In genomic region chr19:54462713-54463530, GRCh38 we compare ENCODE assay signal across 8 cellular contexts. TPM values are rescaled to one million over a fixed set of nuclear protein-coding genes. Genes with fewer than 3 reads are reported as not detected.
DNase-seq lines count a peak whose midpoint lies in the region; ATAC-seq, FAIRE-seq and TF ChIP-seq lines count a peak whose summit lies in the region.

No MANE protein-coding gene starts in this region.

- TF ChIP-seq RAD21 in H1 (IDR thresholded peaks at IDR 0.05 in 1 of 2, conservative IDR thresholded peaks at IDR 0.05 in 1 of 2; ENCODE audit: low read depth in 2 of 2, low read length in 2 of 2), result peak; percentile 9 to 28; a peak in 3 of 4 replicates

- TF ChIP-seq EP300 in H1 (IDR thresholded peaks at IDR 0.05; ENCODE audit: borderline replicate concordance in 1 of 2, low read depth in 2 of 2, low read length in 2 of 2), result no peak

- peak overlapping the region; percentile 91 for H4K8ac ChIP-seq in H1 (ENCODE audit: extremely low read depth, insufficient read depth, low read length)

- H3K23ac ChIP-seq in H1 (ENCODE audit: insufficient read length), result no peak overlapping the region

- H3K4me3 Mint-ChIP-seq in activated CD8-positive, alpha-beta T cell treated with anti-CD3 and anti-CD28 coated beads, Interleukin-2, amount 10 ng/mL, durations not matched to agents 7 days and 5 days, result peak overlapping the region; percentile 85

- H3K4me1 Mint-ChIP-seq in activated CD8-positive, alpha-beta T cell treated with anti-CD3 and anti-CD28 coated beads, Interleukin-2, amount 10 ng/mL, durations not matched to agents 7 days and 5 days (ENCODE audit: low read depth), result peaks cover 42% of the 10 kb centered on the region

- H2BK15ac ChIP-seq in H1 (ENCODE audit: low read length), result no peak overlapping the region; the same call in 1 of the 2 replicates

- FAIRE-seq in H1 (lab: Jason Lieb, UNC), result no peak

- H2BK20ac ChIP-seq in H1 (ENCODE audit: low read length), result no peak overlapping the region

- H3K27ac Mint-ChIP-seq in activated CD8-positive, alpha-beta T cell treated with anti-CD3 and anti-CD28 coated beads, Interleukin-2, amount 10 ng/mL, durations not matched to agents 7 days and 5 days, result peak overlapping the region; percentile 91

- DNase-seq in NCI-H460 (ENCODE audit: extremely low read depth, low read depth) (peak; percentile 55), H1 (ENCODE audit: low read depth in 1 of 2, low spot score in 2 of 2) (peak in 1 of 2 experiments; percentile 83), NCI-H510A (lab: John Stamatoyannopoulos, UW) (no peak)
- DNase-seq in activated CD8-positive, alpha-beta T cell treated with anti-CD3 and anti-CD28 coated beads, Interleukin-2, amount 10 ng/mL, durations not matched to agents 7 days and 5 days, result peak; percentile 76
- peak; percentile 75 for DNase-seq in stimulated activated CD8-positive, alpha-beta memory T cell treated with anti-CD3 and anti-CD28 coated beads, Interleukin-4, amount 100 ng/mL, for 48 hours

- POLR2A ChIA-PET in activated CD8-positive, alpha-beta T cell treated with anti-CD3 and anti-CD28 coated beads, Interleukin-2, amount 10 ng/mL, durations not matched to agents 7 days and 5 days (lab: Charles Lee), result interaction anchor here (0.6 to 2.2 kb wide), 4 partner anchors 10 to 75 kb away, joined by 3 to 22 read pairs (median 4); partner anchors contain the start of gene LENG8
- POLR2A ChIA-PET in H1 (lab: Charles Lee; ENCODE audit: partially characterized antibody), result interaction anchor here (0.6 to 6.7 kb wide), 22 partner anchors 10 to 1084 kb away, joined by 3 to 129 read pairs (median 4); partner anchors contain the start of genes CDC42EP5, LENG8 and RPS9

- 0 out of 2 replicates have a peak overlapping the region, but pooled peaks have one; percentile 27 for H2BK12ac ChIP-seq in H1 (ENCODE audit: low read depth, low read length)

- H3K9ac ChIP-seq in H1 (replicated peaks in 1 of 4; ENCODE audit: extremely low read depth in 1 of 4, low read depth in 3 of 4, low read length in 3 of 4), result peak overlapping the region; percentile 25 to 77 (median 74); a peak in 5 of 7 replicates

- no peaks in the 10 kb centered on the region for H3K9me3 Mint-ChIP-seq in activated CD8-positive, alpha-beta T cell treated with anti-CD3 and anti-CD28 coated beads, Interleukin-2, amount 10 ng/mL, durations not matched to agents 7 days and 5 days (ENCODE audit: insufficient read depth)

- TF ChIP-seq POLR2A in H1 (IDR thresholded peaks at IDR 0.05; ENCODE audit: control extremely low read depth in 1 of 2, low read depth in 2 of 2, low read length in 2 of 2), result peak; percentile 52 to 54

- ATAC-seq in HG02623 (IDR thresholded peaks at IDR 0.05; ENCODE audit: unreplicated experiment), result peak; percentile 1
- ATAC-seq in activated CD8-positive, alpha-beta T cell treated with anti-CD3 and anti-CD28 coated beads, Interleukin-2, amount 10 ng/mL, durations not matched to agents 7 days and 5 days, result peak; percentile 34

- H3K79me1 ChIP-seq in H1 (ENCODE audit: low read depth, low read length), result peaks cover 15% of the 10 kb centered on the region

- H2BK120ac ChIP-seq in H1 (replicated peaks; ENCODE audit: low read depth, low read length), result no peak overlapping the region

- H3K36me3 ChIP-seq in H1 (ENCODE audit: control insufficient read depth in 2 of 4, insufficient read depth in 4 of 4, low read length in 3 of 4), result peaks cover 14 to 37% (median 20%) of the 10 kb centered on the region in 4 experiments; a peak in 7 of 8 replicates
- H3K36me3 ChIP-seq in mesodermal cell (ENCODE audit: control insufficient read depth, insufficient read depth, low read length), result peaks cover 39% of the 10 kb centered on the region

- WGBS in H1 (ENCODE audit: extremely low coverage in 1 of 2, insufficient coverage in 1 of 2, insufficient read length in 1 of 2, insufficient replicate concordance in 2 of 2, low coverage in 1 of 2, low lambda C conversion rate in 2 of 2, missing lambda C conversion rate in 1 of 2), 2 experiments, result 5% methylated on average over 67 of the region's 87 CpGs; no CpG with 5 or more reads in 1 of the 2 experiments
- 8 to 14% methylated on average over 74 to 80 of the region's 87 CpGs for WGBS in mesodermal cell (ENCODE audit: insufficient coverage in 2 of 2), 2 experiments

- peak overlapping the region; percentile 97 for H3K4ac ChIP-seq in H1 (replicated peaks; ENCODE audit: insufficient read length, low read depth, low read length)

- H3K27ac ChIP-seq in H1 (ENCODE audit: low read depth, low read length), result peak overlapping the region; percentile 75
- peak overlapping the region; percentile 82 for H3K27ac ChIP-seq in mesodermal cell (ENCODE audit: low read depth, low read length, severe bottlenecking)

- H2BK5ac ChIP-seq in H1 (ENCODE audit: low read depth, low read length), result peak overlapping the region; percentile 86

- peaks cover 0 to 4% of the 10 kb centered on the region in 2 experiments; a peak in 1 of 4 replicates for H3K79me2 ChIP-seq in H1 (ENCODE audit: control insufficient read depth in 1 of 2, insufficient read depth in 2 of 2, low read length in 2 of 2)

- peak overlapping the region; percentile 82 for H3K56ac ChIP-seq in H1 (replicated peaks; ENCODE audit: insufficient read length, low read depth, low read length)

- no peak overlapping the region for H2AFZ ChIP-seq in H1 (ENCODE audit: low read length)

- no peak overlapping the region for H2AK5ac ChIP-seq in H1 (ENCODE audit: low read depth, low read length)

- H3K4me2 ChIP-seq in H1 (ENCODE audit: insufficient read depth in 1 of 2, low read depth in 2 of 2, low read length in 2 of 2), result peak overlapping the region; percentile 35 to 95

- H4K20me1 ChIP-seq in H1 (replicated peaks in 1 of 2; ENCODE audit: control insufficient read depth in 1 of 2, insufficient read depth in 2 of 2, low read length in 2 of 2), result peaks cover 4 to 25% of the 10 kb centered on the region in 2 experiments

- H3K27me3 ChIP-seq in H1 (replicated peaks in 1 of 4; ENCODE audit: control insufficient read depth in 3 of 4, extremely low read depth in 1 of 4, insufficient read depth in 3 of 4, low read length in 3 of 4), result peaks cover 0 to 11% (median 5%) of the 10 kb centered on the region in 4 experiments; a peak in 5 of 7 replicates

- no peak overlapping the region for H3K14ac ChIP-seq in H1 (ENCODE audit: insufficient read length)

- peak overlapping the region; percentile 81 for H4K91ac ChIP-seq in H1 (replicated peaks; ENCODE audit: insufficient read length, low read length)

- peaks cover 10% of the 10 kb centered on the region for H3K27me3 Mint-ChIP-seq in activated CD8-positive, alpha-beta T cell treated with anti-CD3 and anti-CD28 coated beads, Interleukin-2, amount 10 ng/mL, durations not matched to agents 7 days and 5 days (ENCODE audit: low read depth)

- H4K5ac ChIP-seq in H1 (ENCODE audit: insufficient read length, low read depth, low read length), result peak overlapping the region; percentile 83

- H3K4me3 ChIP-seq in GM12875 (ENCODE audit: low read depth, low read length) (peak overlapping the region; percentile 73), H1 (ENCODE audit: extremely low read depth in 1 of 4, insufficient read depth in 2 of 4, low read depth in 3 of 4, low read length in 4 of 4) (peak overlapping the region; percentile 68 to 87 (median 80)), mesodermal cell (ENCODE audit: extremely low read depth, insufficient read depth, low read length, poor library complexity, severe bottlenecking) (peak overlapping the region; percentile 46)

- H3K9me3 ChIP-seq in H1 (ENCODE audit: insufficient read depth in 2 of 2, low read depth in 1 of 2, low read length in 1 of 2) (no peaks in the 10 kb centered on the region), mesodermal cell (ENCODE audit: control insufficient read depth, low read length) (no peaks in the 10 kb centered on the region)

- H3K36me3 Mint-ChIP-seq in activated CD8-positive, alpha-beta T cell treated with anti-CD3 and anti-CD28 coated beads, Interleukin-2, amount 10 ng/mL, durations not matched to agents 7 days and 5 days (ENCODE audit: low read depth), result peaks cover 40% of the 10 kb centered on the region

- TF ChIP-seq CTCF in GM12875 (IDR thresholded peaks at IDR 0.05; ENCODE audit: borderline replicate concordance, insufficient read depth, low read depth, low read length) (0 out of 2 replicates have a peak, but pooled peaks have one; percentile 21), H1 (IDR thresholded peaks at IDR 0.05; ENCODE audit: control extremely low read depth in 1 of 3, insufficient read depth in 1 of 3, low read depth in 1 of 3, low read length in 3 of 3) (peak; percentile 44 to 65 (median 55))

- peak overlapping the region; percentile 95 for H3K18ac ChIP-seq in H1 (ENCODE audit: extremely low read depth, low read length)

- H3K23me2 ChIP-seq in H1 (ENCODE audit: low read depth, low read length), result peaks cover 8% of the 10 kb centered on the region; the same call in 1 of the 2 replicates

- CTCF ChIA-PET in activated CD8-positive, alpha-beta T cell treated with anti-CD3 and anti-CD28 coated beads, Interleukin-2, amount 10 ng/mL, durations not matched to agents 7 days and 5 days (lab: Charles Lee), result interaction anchor here (0.8 kb wide), 2 partner anchors 12 to 15 kb away, joined by 3 to 6 read pairs; no protein-coding TSS in a partner anchor
- CTCF ChIA-PET in H1 (lab: Charles Lee; ENCODE audit: partially characterized antibody), result interaction anchor here (0.6 to 2.0 kb wide), 8 partner anchors 10 to 877 kb away, joined by 3 to 13 read pairs (median 4); partner anchors contain the start of genes CDC42EP5, KMT5C and TTYH1

- H3K4me1 ChIP-seq in H1 (replicated peaks in 1 of 4; ENCODE audit: control insufficient read depth in 3 of 4, insufficient read depth in 4 of 4, low read length in 3 of 4) (peaks cover 0 to 8% (median 5%) of the 10 kb centered on the region in 4 experiments; a peak in 5 of 7 replicates), mesodermal cell (ENCODE audit: control insufficient read depth, insufficient read depth, low read length, poor library complexity, severe bottlenecking) (peaks cover 13% of the 10 kb centered on the region)

RNA-seq across cellular contexts. Expression of gene LENG9, which starts 0.7 kb away (rescaled TPM):
- total RNA-seq in NCI-H460 (2014; rRNA removed; shearing (Covaris generic)), result 6.2 and 8.2 TPM in 2 replicates
- 4.4 and 8.5 TPM in 2 replicates for polyA plus RNA-seq in NCI-H460 (2014; cell fraction: nucleus; rRNA removed)
- 1 to 10 TPM; 5.3 to 5.6 TPM for total RNA-seq in activated CD8-positive, alpha-beta T cell treated with anti-CD3 and anti-CD28 coated beads, Interleukin-2, amount 10 ng/mL, durations not matched to agents 7 days and 5 days
- total RNA-seq in H1 (2021; fragmentation: NEBNext Ultra II Directional; extraction: Animal tissue kit (Norgen Biotek cat#: 25700)), result 3.9 and 4.0 TPM in 2 replicates
- polyA plus RNA-seq in H1 (2011; rRNA removed), result 1.6 and 2.6 TPM in 2 replicates
- polyA plus RNA-seq in H1 (2011; cell fraction: cytosol; rRNA removed), result 2.5 TPM
- polyA plus RNA-seq in H1 (2011; cell fraction: nucleus; rRNA removed), result 2.5 TPM
- 2.4 to 5.0 TPM (median 3.8 TPM) in 4 replicates for polyA plus RNA-seq in H1 (2012, experiment 1 of 2)
- 2.3 TPM for polyA plus RNA-seq in H1 (2012, experiment 2 of 2)
- polyA plus RNA-seq in H1 (2013, experiment 1 of 2), result 1.8 TPM
- 1.5 TPM for polyA plus RNA-seq in H1 (2013, experiment 2 of 2)
- 1.3 and 1.7 TPM in 2 replicates for polyA minus RNA-seq in H1 (2011; rRNA and poly(A)+ RNA removed)
- polyA minus RNA-seq in H1 (2011; cell fraction: cytosol; rRNA and poly(A)+ RNA removed), result 3.4 TPM
- 7.7 TPM for polyA minus RNA-seq in H1 (2011; cell fraction: nucleus; rRNA and poly(A)+ RNA removed)
- 1.9 TPM for polyA plus RNA-seq in mesodermal cell (2013, experiment 1 of 2)
- 1.4 TPM for polyA plus RNA-seq in mesodermal cell (2013, experiment 2 of 2)

RNA-seq across cellular contexts. Expression of gene CDC42EP5, which starts 10.2 kb away (rescaled TPM):
- total RNA-seq in NCI-H460 (2014; rRNA removed; shearing (Covaris generic)), result 0.17 TPM in 1 of 2 replicates, not detected in the other
- not detected in 2 replicates for polyA plus RNA-seq in NCI-H460 (2014; cell fraction: nucleus; rRNA removed)
- not detected for total RNA-seq in activated CD8-positive, alpha-beta T cell treated with anti-CD3 and anti-CD28 coated beads, Interleukin-2, amount 10 ng/mL, durations not matched to agents 7 days and 5 days
- total RNA-seq in H1 (2021; fragmentation: NEBNext Ultra II Directional; extraction: Animal tissue kit (Norgen Biotek cat#: 25700)), result 2.1 and 4.8 TPM in 2 replicates
- polyA plus RNA-seq in H1 (2011; rRNA removed), result 1.8 and 4.2 TPM in 2 replicates
- 3.5 TPM for polyA plus RNA-seq in H1 (2011; cell fraction: cytosol; rRNA removed)
- polyA plus RNA-seq in H1 (2011; cell fraction: nucleus; rRNA removed), result 2.8 TPM
- polyA plus RNA-seq in H1 (2012, experiment 1 of 2), result 1.8 to 4.6 TPM (median 2.9 TPM) in 4 replicates
- polyA plus RNA-seq in H1 (2012, experiment 2 of 2), result 6.6 TPM
- 5.2 TPM for polyA plus RNA-seq in H1 (2013, experiment 1 of 2)
- 6.3 TPM for polyA plus RNA-seq in H1 (2013, experiment 2 of 2)
- 0.22 TPM in 1 of 2 replicates, not detected in the other for polyA minus RNA-seq in H1 (2011; rRNA and poly(A)+ RNA removed)
- polyA minus RNA-seq in H1 (2011; cell fraction: cytosol; rRNA and poly(A)+ RNA removed), result 4.1 TPM
- polyA minus RNA-seq in H1 (2011; cell fraction: nucleus; rRNA and poly(A)+ RNA removed), result 1.8 TPM
- 28.6 TPM for polyA plus RNA-seq in mesodermal cell (2013, experiment 1 of 2)
- polyA plus RNA-seq in mesodermal cell (2013, experiment 2 of 2), result 22.6 TPM

RNA-seq across cellular contexts. Expression of gene LENG8, which starts 13.9 kb away (rescaled TPM):
- 30.4 and 32.9 TPM in 2 replicates for total RNA-seq in NCI-H460 (2014; rRNA removed; shearing (Covaris generic))
- polyA plus RNA-seq in NCI-H460 (2014; cell fraction: nucleus; rRNA removed), result 206 and 244 TPM in 2 replicates
- total RNA-seq in activated CD8-positive, alpha-beta T cell treated with anti-CD3 and anti-CD28 coated beads, Interleukin-2, amount 10 ng/mL, durations not matched to agents 7 days and 5 days, result 100 to 1,000 TPM; 171 to 181 TPM
- 108 TPM in 2 replicates for total RNA-seq in H1 (2021; fragmentation: NEBNext Ultra II Directional; extraction: Animal tissue kit (Norgen Biotek cat#: 25700))
- polyA plus RNA-seq in H1 (2011; rRNA removed), result 62.2 and 113 TPM in 2 replicates
- 82.3 TPM for polyA plus RNA-seq in H1 (2011; cell fraction: cytosol; rRNA removed)
- 580 TPM for polyA plus RNA-seq in H1 (2011; cell fraction: nucleus; rRNA removed)
- polyA plus RNA-seq in H1 (2012, experiment 1 of 2), result 100 to 168 TPM (median 138 TPM) in 4 replicates
- 126 TPM for polyA plus RNA-seq in H1 (2012, experiment 2 of 2)
- polyA plus RNA-seq in H1 (2013, experiment 1 of 2), result 120 TPM
- polyA plus RNA-seq in H1 (2013, experiment 2 of 2), result 103 TPM
- polyA minus RNA-seq in H1 (2011; rRNA and poly(A)+ RNA removed), result 58.2 and 88.9 TPM in 2 replicates
- 42.4 TPM for polyA minus RNA-seq in H1 (2011; cell fraction: cytosol; rRNA and poly(A)+ RNA removed)
- 91.6 TPM for polyA minus RNA-seq in H1 (2011; cell fraction: nucleus; rRNA and poly(A)+ RNA removed)
- 147 TPM for polyA plus RNA-seq in mesodermal cell (2013, experiment 1 of 2)
- 121 TPM for polyA plus RNA-seq in mesodermal cell (2013, experiment 2 of 2)

RNA-seq across cellular contexts. Expression of gene LAIR2, which starts 39.7 kb away (rescaled TPM):
- not detected in 2 replicates for total RNA-seq in NCI-H460 (2014; rRNA removed; shearing (Covaris generic))
- not detected in 2 replicates for polyA plus RNA-seq in NCI-H460 (2014; cell fraction: nucleus; rRNA removed)
- total RNA-seq in activated CD8-positive, alpha-beta T cell treated with anti-CD3 and anti-CD28 coated beads, Interleukin-2, amount 10 ng/mL, durations not matched to agents 7 days and 5 days, result 1 to 10 TPM; 1.4 to 1.6 TPM
- not detected in 2 replicates for total RNA-seq in H1 (2021; fragmentation: NEBNext Ultra II Directional; extraction: Animal tissue kit (Norgen Biotek cat#: 25700))
- not detected in 2 replicates for polyA plus RNA-seq in H1 (2011; rRNA removed)
- polyA plus RNA-seq in H1 (2011; cell fraction: cytosol; rRNA removed), result not detected
- not detected for polyA plus RNA-seq in H1 (2011; cell fraction: nucleus; rRNA removed)
- not detected in 4 replicates for polyA plus RNA-seq in H1 (2012, experiment 1 of 2)
- polyA plus RNA-seq in H1 (2012, experiment 2 of 2), result not detected
- polyA plus RNA-seq in H1 (2013, experiment 1 of 2), result not detected
- not detected for polyA plus RNA-seq in H1 (2013, experiment 2 of 2)
- not detected in 2 replicates for polyA minus RNA-seq in H1 (2011; rRNA and poly(A)+ RNA removed)
- not detected for polyA minus RNA-seq in H1 (2011; cell fraction: cytosol; rRNA and poly(A)+ RNA removed)
- not detected for polyA minus RNA-seq in H1 (2011; cell fraction: nucleus; rRNA and poly(A)+ RNA removed)
- polyA plus RNA-seq in mesodermal cell (2013, experiment 1 of 2), result not detected
- polyA plus RNA-seq in mesodermal cell (2013, experiment 2 of 2), result not detected

RNA-seq across cellular contexts. Expression of gene TTYH1, which starts 47.7 kb away (rescaled TPM):
- not detected in 2 replicates for total RNA-seq in NCI-H460 (2014; rRNA removed; shearing (Covaris generic))
- polyA plus RNA-seq in NCI-H460 (2014; cell fraction: nucleus; rRNA removed), result not detected in 2 replicates
- total RNA-seq in activated CD8-positive, alpha-beta T cell treated with anti-CD3 and anti-CD28 coated beads, Interleukin-2, amount 10 ng/mL, durations not matched to agents 7 days and 5 days, result 1 to 10 TPM in 1 of 2 experiments, under 1 TPM in 1; 0.99 to 1.3 TPM
- total RNA-seq in H1 (2021; fragmentation: NEBNext Ultra II Directional; extraction: Animal tissue kit (Norgen Biotek cat#: 25700)), result 24.3 and 26.7 TPM in 2 replicates
- polyA plus RNA-seq in H1 (2011; rRNA removed), result 46.5 and 92.1 TPM in 2 replicates
- 41.6 TPM for polyA plus RNA-seq in H1 (2011; cell fraction: cytosol; rRNA removed)
- 72.1 TPM for polyA plus RNA-seq in H1 (2011; cell fraction: nucleus; rRNA removed)
- polyA plus RNA-seq in H1 (2012, experiment 1 of 2), result 14.7 to 48.5 TPM (median 38.0 TPM) in 4 replicates
- 32.8 TPM for polyA plus RNA-seq in H1 (2012, experiment 2 of 2)
- 51.0 TPM for polyA plus RNA-seq in H1 (2013, experiment 1 of 2)
- polyA plus RNA-seq in H1 (2013, experiment 2 of 2), result 53.6 TPM
- 16.3 and 25.9 TPM in 2 replicates for polyA minus RNA-seq in H1 (2011; rRNA and poly(A)+ RNA removed)
- polyA minus RNA-seq in H1 (2011; cell fraction: cytosol; rRNA and poly(A)+ RNA removed), result 27.7 TPM
- 16.1 TPM for polyA minus RNA-seq in H1 (2011; cell fraction: nucleus; rRNA and poly(A)+ RNA removed)
- polyA plus RNA-seq in mesodermal cell (2013, experiment 1 of 2), result 38.5 TPM
- 21.9 TPM for polyA plus RNA-seq in mesodermal cell (2013, experiment 2 of 2)
